In the genomic region with DNA sequence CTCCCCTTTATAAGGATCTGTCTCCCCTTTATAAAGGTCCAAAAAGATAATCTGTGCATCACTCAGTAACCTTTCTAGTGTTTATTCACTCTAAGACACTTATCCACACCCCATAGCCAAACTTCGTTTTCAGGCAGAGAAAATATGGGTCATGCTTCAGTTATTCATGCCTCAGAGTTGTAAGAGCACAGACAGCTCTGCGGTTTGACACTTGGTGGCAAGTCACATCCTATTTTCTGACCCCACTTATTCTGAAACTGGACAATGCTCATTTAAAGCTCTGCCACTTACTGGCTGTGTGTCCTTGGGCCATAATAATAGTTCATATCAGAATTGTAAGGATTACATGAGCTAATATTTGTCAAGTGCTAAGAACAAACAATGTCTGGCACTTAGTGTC, we compare ENCODE assay signal across 12 cellular contexts. TPM values are rescaled to one million over a fixed set of nuclear protein-coding genes. Genes with fewer than 3 reads are reported as not detected.
DNase-seq lines count a peak whose midpoint lies in the region; TF ChIP-seq lines count a peak whose summit lies in the region.
"Had no signal": no experiment of that assay in that cellular context is flagged by ENCODE, and none has a peak within 500 bp of the region (broad histone marks: within the 10 kb centered on the region; RNA-seq: fewer than 3 reads in every experiment).

No MANE protein-coding gene starts in this region.

- TF ChIP-seq EP300 in transverse colon (IDR thresholded peaks at IDR 0.05; ENCODE audit: low read depth) = no peak

- H3K4me3 Mint-ChIP-seq in HFFc6 = peak overlapping the region; percentile 69
- H3K4me3 Mint-ChIP-seq: B cell had no signal

- peaks cover 9% of the 10 kb centered on the region for H3K9me3 Mint-ChIP-seq in HFFc6

- H3K27me3 ChIP-seq in transverse colon = peaks cover 40% of the 10 kb centered on the region

- H3K4me1 ChIP-seq in transverse colon = no peaks in the 10 kb centered on the region
- H3K4me1 ChIP-seq: spleen, tibial nerve had no signal

- no peak overlapping the region for H3K27ac ChIP-seq in transverse colon
- H3K27ac ChIP-seq: spleen, tibial nerve had no signal

- peak overlapping the region; percentile 93 for H3K27ac Mint-ChIP-seq in HFFc6
- H3K27ac Mint-ChIP-seq: B cell had no signal

- peaks cover 19% of the 10 kb centered on the region for H3K36me3 Mint-ChIP-seq in HFFc6 (ENCODE audit: low read depth)

- TF ChIP-seq CTCF in HFFc6 (IDR thresholded peaks at IDR 0.05) (no peak), lower leg skin (IDR thresholded peaks at IDR 0.05) (no peak), transverse colon (IDR thresholded peaks at IDR 0.05) (no peak)

- 50 to 75% methylated on average over 2 of the region's 2 CpGs for WGBS in lower leg skin, 2 donors
- WGBS in transverse colon (ENCODE audit: low coverage in 1 of 2), 2 donors = 34 to 38% methylated on average over 2 of the region's 2 CpGs

- peaks cover 70% of the 10 kb centered on the region for H3K4me1 Mint-ChIP-seq in HFFc6 (ENCODE audit: low read depth)

- in situ Hi-C loops in transverse colon (cut with MboI; ENCODE audit: low pct_ligation_motif_present in 1 of 4, low pct_unique_long_range_greater_than_20kb in 1 of 4, low sequenced_read_pairs in 3 of 4) = no loop called here

- peak; percentile 69 for DNase-seq in AG08395 (ENCODE audit: low spot score)
- peak; percentile 93 for DNase-seq in HFFc6
- DNase-seq in amniotic epithelial cell (ENCODE audit: low read depth) = peak; percentile 36
- peak; percentile 81 for DNase-seq in kidney tubule cell (ENCODE audit: low spot score)
- no peak for DNase-seq in NCI-H2107 treated with DMSO at 0.1 percent for 48 hours (lab: John Stamatoyannopoulos, UW; ENCODE audit: unreplicated experiment)
- no peak for DNase-seq in lower leg skin (ENCODE audit: low spot score in 2 of 2)
- no peak for DNase-seq in transverse colon
- DNase-seq in activated CD4-positive, alpha-beta T cell treated with anti-CD3 and anti-CD28 coated beads for 4 hours = no peak
- DNase-seq: GF-D8, spleen had no signal

- no peak overlapping the region for H3K4me3 ChIP-seq in lower leg skin (ENCODE audit: low read depth, poor library complexity, severe bottlenecking)
- no peak overlapping the region for H3K4me3 ChIP-seq in transverse colon
- H3K4me3 ChIP-seq: spleen, tibial nerve had no signal

- H3K36me3 ChIP-seq in transverse colon = no peaks in the 10 kb centered on the region
- H3K36me3 ChIP-seq: spleen, tibial nerve had no signal

- peaks cover 1% of the 10 kb centered on the region for H3K27me3 Mint-ChIP-seq in HFFc6 (ENCODE audit: insufficient read depth)

- intact Hi-C loops in lower leg skin (cut with DNase I; ENCODE audit: low total_unique reads) = no loop called here
- intact Hi-C loops in transverse colon (cut with DNase I; ENCODE audit: low total_unique reads) = no loop called here

- TF ChIP-seq POLR2A in lower leg skin (IDR thresholded peaks at IDR 0.05) (no peak), transverse colon (IDR thresholded peaks at IDR 0.05) (no peak)

- H3K9me3 ChIP-seq in transverse colon = no peaks in the 10 kb centered on the region
- H3K9me3 ChIP-seq: spleen had no signal

RNA-seq across cellular contexts. Expression of gene KRTAP2-1, which starts 2.0 kb away (rescaled TPM):
- under 1 TPM in 1 of 6 experiments, not detected in 5; 0.38 TPM for total RNA-seq in HFFc6 (2021; fragmentation: NEBNext Ultra II Directional; extraction: Animal tissue kit (Norgen Biotek cat#: 25700))
- 10 to 100 TPM in 1 of 4 donors, 1 to 10 TPM in 1, not detected in 2; 7.0 to 83.9 TPM for total RNA-seq in lower leg skin
- not detected for total RNA-seq in transverse colon
- total RNA-seq: B cell, spleen, tibial nerve had no signal

RNA-seq across cellular contexts. Expression of gene KRTAP2-2, which starts 5.9 kb away (rescaled TPM):
- total RNA-seq in HFFc6 (2021; fragmentation: NEBNext Ultra II Directional; extraction: Animal tissue kit (Norgen Biotek cat#: 25700)) = under 1 TPM in 4 of 6 experiments, not detected in 2; 0.46 to 0.96 (median 0.53) TPM
- total RNA-seq in lower leg skin (10 to 100 TPM in 1 of 4 donors, 1 to 10 TPM in 1, not detected in 2; 3.6 to 58.7 TPM), transverse colon (not detected)
- total RNA-seq: B cell, spleen, tibial nerve had no signal

RNA-seq across cellular contexts. Expression of gene KRTAP1-1, which starts 7.9 kb away (rescaled TPM):
- 1 to 10 TPM in 1 of 6 experiments, under 1 TPM in 5; 0.21 to 1.1 (median 0.50) TPM for total RNA-seq in HFFc6 (2021; fragmentation: NEBNext Ultra II Directional; extraction: Animal tissue kit (Norgen Biotek cat#: 25700))
- total RNA-seq in lower leg skin (100 to 1,000 TPM in 1 of 4 donors, 1 to 10 TPM in 1, under 1 TPM in 1, not detected in 1; 0.32 to 195 (median 5.1) TPM), transverse colon (not detected)
- total RNA-seq: B cell, spleen, tibial nerve had no signal

RNA-seq across cellular contexts. Expression of gene KRTAP2-3, which starts 10.8 kb away (rescaled TPM):
- 100 to 1,000 TPM in 1 of 6 experiments, 10 to 100 TPM in 5; 30.3 to 105 (median 44.4) TPM for total RNA-seq in HFFc6 (2021; fragmentation: NEBNext Ultra II Directional; extraction: Animal tissue kit (Norgen Biotek cat#: 25700))
- total RNA-seq in lower leg skin = 10 to 100 TPM in 1 of 4 donors, 1 to 10 TPM in 1, not detected in 2; 3.9 to 12.8 TPM
- not detected for total RNA-seq in transverse colon
- total RNA-seq: B cell, spleen, tibial nerve had no signal

RNA-seq across cellular contexts. Expression of gene KRTAP1-3, which starts 14.4 kb away (rescaled TPM):
- total RNA-seq in HFFc6 (2021; fragmentation: NEBNext Ultra II Directional; extraction: Animal tissue kit (Norgen Biotek cat#: 25700)) = not detected
- total RNA-seq in lower leg skin (100 to 1,000 TPM in 1 of 4 donors, 1 to 10 TPM in 1, not detected in 2; 1.6 to 107 TPM), transverse colon (not detected)
- total RNA-seq: B cell, spleen, tibial nerve had no signal

Comparison
In these comparisons a context has a peak if more than half of its experiments do, and no peak if none do; other contexts are left out.
1. DNase-seq: peak in AG08395 (single experiment), HFFc6 (single experiment), amniotic epithelial cell (single experiment) and kidney tubule cell (single experiment); none in NCI-H2107 treated with DMSO at 0.1 percent for 48 hours (single experiment), lower leg skin (0 of 2), transverse colon (single experiment) and activated CD4-positive, alpha-beta T cell treated with anti-CD3 and anti-CD28 coated beads for 4 hours (0 of 2).